1 cellular context compared by ENCODE assay signal in the genomic region with DNA sequence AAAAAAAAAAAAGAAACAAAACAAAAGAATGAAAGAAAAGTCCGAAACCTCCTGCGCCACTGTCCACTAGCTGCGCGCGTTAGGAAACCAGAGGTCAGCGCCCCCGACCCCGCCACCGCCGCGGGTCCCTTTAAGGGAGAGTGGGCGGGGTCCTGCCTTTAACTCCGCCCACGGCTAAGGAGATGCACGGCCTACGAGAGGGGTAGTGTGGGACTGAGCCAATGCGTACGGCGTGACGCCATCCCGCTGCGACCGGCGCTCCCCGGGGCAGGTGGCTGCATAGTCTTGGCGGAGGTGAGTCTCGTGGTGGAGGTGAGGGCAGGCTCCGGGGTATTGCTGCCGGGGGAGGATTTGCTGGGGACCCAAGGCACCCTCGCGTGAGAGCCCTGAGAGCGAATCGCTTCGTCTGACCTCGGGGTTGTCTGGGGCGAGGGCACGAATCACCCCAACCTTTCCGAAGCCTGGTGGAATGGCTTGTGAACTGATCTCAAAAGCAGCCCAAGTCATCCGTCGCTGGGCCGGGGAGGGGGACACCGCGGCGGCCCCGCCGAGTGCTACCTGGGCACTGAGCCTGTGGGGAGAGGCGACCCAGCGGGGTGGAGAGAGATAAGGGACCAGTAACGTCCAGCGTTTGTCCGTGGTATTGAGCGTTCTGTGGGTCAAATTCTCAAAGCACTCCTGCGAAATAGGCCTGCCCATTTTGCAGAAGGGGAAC.
TF ChIP-seq lines count a peak whose summit lies in the region.

TSS of gene MRPS17 (plus strand) at position 241 of the 715 bp plus-strand sequence. CDS start 1,319 bp downstream, outside the sequence.

TF ChIP-seq in HEK293, 187 proteins besides CTCF, POLR2A, EP300 and RAD21 (continued from another document):
- TF ChIP-seq PRDM10 (tag by site-specific recombination; IDR thresholded peaks at IDR 0.05), result peak; percentile 76
- no peak for TF ChIP-seq TRIM28 (IDR thresholded peaks at IDR 0.05; ENCODE audit: borderline replicate concordance, low read length)
- TF ChIP-seq ZEB2 (tag by site-specific recombination; IDR thresholded peaks at IDR 0.05), result peak; percentile 43; the same call in 1 of the 2 replicates
- TF ChIP-seq MEIS1 (CRISPR knock-in tag; IDR thresholded peaks at IDR 0.05; ENCODE audit: borderline replicate concordance), result no peak
- peak; percentile 57 for TF ChIP-seq ZIC2 (tag by site-specific recombination; IDR thresholded peaks at IDR 0.05)
- peak; percentile 81 for TF ChIP-seq ZNF501 (tag by site-specific recombination; IDR thresholded peaks at IDR 0.05)
- TF ChIP-seq ZNF324 (tag by site-specific recombination; IDR thresholded peaks at IDR 0.05), result no peak
- peak; percentile 12 for TF ChIP-seq KLF16 (tag by site-specific recombination; IDR thresholded peaks at IDR 0.05)
- TF ChIP-seq ZXDB (tag by site-specific recombination; IDR thresholded peaks at IDR 0.05), result peak; percentile 57; the same call in 1 of the 2 replicates
- TF ChIP-seq ZNF692 (tag by site-specific recombination; IDR thresholded peaks at IDR 0.05), result 0 out of 2 replicates have a peak, but pooled peaks have one; percentile 30
- TF ChIP-seq ZNF629 (tag by site-specific recombination; IDR thresholded peaks at IDR 0.05), result peak; percentile 82
- no peak for TF ChIP-seq ZNF621 (tag by site-specific recombination; IDR thresholded peaks at IDR 0.05)
- peak; percentile 59; the same call in 1 of the 2 replicates for TF ChIP-seq ZBTB21 (tag by site-specific recombination; IDR thresholded peaks at IDR 0.05)
- 0 out of 2 replicates have a peak, but pooled peaks have one; percentile 23 for TF ChIP-seq ZSCAN16 (tag by site-specific recombination; IDR thresholded peaks at IDR 0.05)
- TF ChIP-seq ZSCAN18 (tag by site-specific recombination; IDR thresholded peaks at IDR 0.05), result no peak
- TF ChIP-seq, protein P1, sequence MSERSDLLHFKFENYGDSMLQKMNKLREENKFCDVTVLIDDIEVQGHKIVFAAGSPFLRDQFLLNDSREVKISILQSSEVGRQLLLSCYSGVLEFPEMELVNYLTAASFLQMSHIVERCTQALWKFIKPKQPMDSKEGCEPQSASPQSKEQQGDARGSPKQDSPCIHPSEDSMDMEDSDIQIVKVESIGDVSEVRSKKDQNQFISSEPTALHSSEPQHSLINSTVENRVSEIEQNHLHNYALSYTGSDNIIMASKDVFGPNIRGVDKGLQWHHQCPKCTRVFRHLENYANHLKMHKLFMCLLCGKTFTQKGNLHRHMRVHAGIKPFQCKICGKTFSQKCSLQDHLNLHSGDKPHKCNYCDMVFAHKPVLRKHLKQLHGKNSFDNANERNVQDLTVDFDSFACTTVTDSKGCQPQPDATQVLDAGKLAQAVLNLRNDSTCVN (tag by site-specific recombination; optimal IDR thresholded peaks at IDR 0.05), result peak; percentile 18
- TF ChIP-seq GLIS1 (tag by site-specific recombination; IDR thresholded peaks at IDR 0.05), result 0 out of 2 replicates have a peak, but pooled peaks have one; percentile 42
- peak; percentile 70; the same call in 1 of the 2 replicates for TF ChIP-seq ZNF76 (tag by site-specific recombination; IDR thresholded peaks at IDR 0.05; ENCODE audit: borderline replicate concordance, low read depth)
- TF ChIP-seq ZNF184 (tag by site-specific recombination; IDR thresholded peaks at IDR 0.05), result no peak
- peak; percentile 82 for TF ChIP-seq ZSCAN30 (tag by site-specific recombination; IDR thresholded peaks at IDR 0.05)
- no peak for TF ChIP-seq ZNF366 (tag by site-specific recombination; conservative IDR thresholded peaks at IDR 0.05)
- TF ChIP-seq ZNF610 (tag by site-specific recombination; IDR thresholded peaks at IDR 0.05; ENCODE audit: borderline replicate concordance), result peak; percentile 52; the same call in 1 of the 2 replicates
- peak; percentile 80 for TF ChIP-seq ZNF335 (tag by site-specific recombination; conservative IDR thresholded peaks at IDR 0.05)
- TF ChIP-seq GLIS2 (tag by site-specific recombination; IDR thresholded peaks at IDR 0.05), result peak; percentile 56; the same call in 1 of the 2 replicates
- TF ChIP-seq KLF8 (tag by site-specific recombination; IDR thresholded peaks at IDR 0.05), result peak; percentile 62; the same call in 1 of the 2 replicates
- TF ChIP-seq ZFHX2 (tag by site-specific recombination; conservative IDR thresholded peaks at IDR 0.05), result peak; percentile 80
- peak; percentile 81 for TF ChIP-seq EGR2 (tag by site-specific recombination; IDR thresholded peaks at IDR 0.05; ENCODE audit: low read depth)
- no peak for TF ChIP-seq ZBTB11 (tag by site-specific recombination; conservative IDR thresholded peaks at IDR 0.05; ENCODE audit: low read depth)
- no peak for TF ChIP-seq ZFP37 (tag by site-specific recombination; IDR thresholded peaks at IDR 0.05)
- TF ChIP-seq, protein P2, sequence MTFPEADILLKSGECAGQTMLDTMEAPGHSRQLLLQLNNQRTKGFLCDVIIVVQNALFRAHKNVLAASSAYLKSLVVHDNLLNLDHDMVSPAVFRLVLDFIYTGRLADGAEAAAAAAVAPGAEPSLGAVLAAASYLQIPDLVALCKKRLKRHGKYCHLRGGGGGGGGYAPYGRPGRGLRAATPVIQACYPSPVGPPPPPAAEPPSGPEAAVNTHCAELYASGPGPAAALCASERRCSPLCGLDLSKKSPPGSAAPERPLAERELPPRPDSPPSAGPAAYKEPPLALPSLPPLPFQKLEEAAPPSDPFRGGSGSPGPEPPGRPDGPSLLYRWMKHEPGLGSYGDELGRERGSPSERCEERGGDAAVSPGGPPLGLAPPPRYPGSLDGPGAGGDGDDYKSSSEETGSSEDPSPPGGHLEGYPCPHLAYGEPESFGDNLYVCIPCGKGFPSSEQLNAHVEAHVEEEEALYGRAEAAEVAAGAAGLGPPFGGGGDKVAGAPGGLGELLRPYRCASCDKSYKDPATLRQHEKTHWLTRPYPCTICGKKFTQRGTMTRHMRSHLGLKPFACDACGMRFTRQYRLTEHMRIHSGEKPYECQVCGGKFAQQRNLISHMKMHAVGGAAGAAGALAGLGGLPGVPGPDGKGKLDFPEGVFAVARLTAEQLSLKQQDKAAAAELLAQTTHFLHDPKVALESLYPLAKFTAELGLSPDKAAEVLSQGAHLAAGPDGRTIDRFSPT (tag by site-specific recombination; IDR thresholded peaks at IDR 0.05), result no peak
- no peak for TF ChIP-seq YY2 (tag by site-specific recombination; IDR thresholded peaks at IDR 0.05)
- TF ChIP-seq SP2 (tag by site-specific recombination; IDR thresholded peaks at IDR 0.05), result peak; percentile 71
- TF ChIP-seq SP3 (tag by site-specific recombination; IDR thresholded peaks at IDR 0.05), result peak; percentile 65
- TF ChIP-seq ZNF747 (tag by site-specific recombination; IDR thresholded peaks at IDR 0.05), result no peak
- peak; percentile 41 for TF ChIP-seq KLF9 (tag by site-specific recombination; IDR thresholded peaks at IDR 0.05; ENCODE audit: low read depth)
- peak; percentile 22; the same call in 1 of the 2 replicates for TF ChIP-seq ZBTB8A (tag by site-specific recombination; IDR thresholded peaks at IDR 0.05)
- TF ChIP-seq KLF10 (tag by site-specific recombination; IDR thresholded peaks at IDR 0.05), result no peak; the same call in 1 of the 2 replicates
- no peak for TF ChIP-seq ZNF707 (tag by site-specific recombination; IDR thresholded peaks at IDR 0.05)
- TF ChIP-seq ZNF658 (tag by site-specific recombination; IDR thresholded peaks at IDR 0.05), result no peak
